ENCODE assay signal across 10 cellular contexts in genomic region chr19:32336259-32337111, GRCh38. TPM values are rescaled to one million over a fixed set of nuclear protein-coding genes. Genes with fewer than 3 reads are reported as not detected.
DNase-seq lines count a peak whose midpoint lies in the region; ATAC-seq and TF ChIP-seq lines count a peak whose summit lies in the region.
"Had no signal": no experiment of that assay in that cellular context is flagged by ENCODE, and none has a peak within 500 bp of the region (broad histone marks: within the 10 kb centered on the region; RNA-seq: fewer than 3 reads in every experiment).

No MANE protein-coding gene starts in this region.

- no peak overlapping the region for H3K27ac Mint-ChIP-seq in activated naive CD4-positive, alpha-beta T cell treated with anti-CD3 and anti-CD28 coated beads for 36 hours
- H3K27ac Mint-ChIP-seq in activated naive CD8-positive, alpha-beta T cell treated with anti-CD3 and anti-CD28 coated beads for 36 hours, result no peak overlapping the region

- H3K4me1 ChIP-seq in SJCRH30, result peaks cover 16% of the 10 kb centered on the region; the same call in 1 of the 2 replicates
- H3K4me1 ChIP-seq: parathyroid adenoma had no signal

- no peaks in the 10 kb centered on the region for H3K9me3 ChIP-seq in SJCRH30 (replicated peaks)

- no peaks in the 10 kb centered on the region for H3K27me3 Mint-ChIP-seq in activated naive CD4-positive, alpha-beta T cell treated with anti-CD3 and anti-CD28 coated beads for 36 hours (ENCODE audit: low read depth)
- H3K27me3 Mint-ChIP-seq in activated naive CD8-positive, alpha-beta T cell treated with anti-CD3 and anti-CD28 coated beads for 36 hours, result peaks cover 4% of the 10 kb centered on the region

- TF ChIP-seq CTCF in fibroblast of the aortic adventitia (IDR thresholded peaks at IDR 0.05; ENCODE audit: insufficient read depth, low read length), result peak; percentile 27

- H3K36me3 Mint-ChIP-seq in activated naive CD4-positive, alpha-beta T cell treated with anti-CD3 and anti-CD28 coated beads for 36 hours (ENCODE audit: low read depth), result no peaks in the 10 kb centered on the region
- no peaks in the 10 kb centered on the region for H3K36me3 Mint-ChIP-seq in activated naive CD8-positive, alpha-beta T cell treated with anti-CD3 and anti-CD28 coated beads for 36 hours

- no peak overlapping the region for H3K27ac ChIP-seq in SJCRH30
- H3K27ac ChIP-seq: parathyroid adenoma had no signal

- H3K36me3 ChIP-seq in SJCRH30, result no peaks in the 10 kb centered on the region

- H3K27me3 ChIP-seq in SJCRH30, result no peaks in the 10 kb centered on the region

- ATAC-seq in HG03378 (IDR thresholded peaks at IDR 0.05; ENCODE audit: unreplicated experiment), result no peak

- DNase-seq in GM03348 (ENCODE audit: low spot score) (peak; percentile 48), SJCRH30 (peak in 1 of 2 experiments; percentile 38), fibroblast of the aortic adventitia (ENCODE audit: low read depth) (peak; percentile 76), pons (ENCODE audit: low spot score) (peak; percentile 50), retina (no peak)
- DNase-seq in activated naive CD4-positive, alpha-beta T cell treated with anti-CD3 and anti-CD28 coated beads for 36 hours, result no peak
- no peak for DNase-seq in activated naive CD8-positive, alpha-beta T cell treated with anti-CD3 and anti-CD28 coated beads for 36 hours
- DNase-seq: T-helper 1 cell had no signal

- H3K4me3 ChIP-seq in SJCRH30 (peak overlapping the region; percentile 14; the same call in 1 of the 2 replicates), fibroblast of the aortic adventitia (ENCODE audit: low read depth, low read length) (peak overlapping the region; percentile 52)

- no peaks in the 10 kb centered on the region for H3K4me1 Mint-ChIP-seq in activated naive CD4-positive, alpha-beta T cell treated with anti-CD3 and anti-CD28 coated beads for 36 hours (ENCODE audit: low read depth)
- no peaks in the 10 kb centered on the region for H3K4me1 Mint-ChIP-seq in activated naive CD8-positive, alpha-beta T cell treated with anti-CD3 and anti-CD28 coated beads for 36 hours

- intact Hi-C loops in activated naive CD4-positive, alpha-beta T cell treated with anti-CD3 and anti-CD28 coated beads for 36 hours (cut with micrococcal nuclease), result no loop called here

- no peaks in the 10 kb centered on the region for H3K9me3 Mint-ChIP-seq in activated naive CD4-positive, alpha-beta T cell treated with anti-CD3 and anti-CD28 coated beads for 36 hours
- no peaks in the 10 kb centered on the region for H3K9me3 Mint-ChIP-seq in activated naive CD8-positive, alpha-beta T cell treated with anti-CD3 and anti-CD28 coated beads for 36 hours

- CTCF ChIA-PET in activated naive CD4-positive, alpha-beta T cell treated with anti-CD3 and anti-CD28 coated beads for 36 hours (lab: Charles Lee), result interaction anchor here (0.5 kb wide), 1 partner anchor 165 kb away, joined by 3 read pairs; no protein-coding TSS in a partner anchor

- no peak overlapping the region for H3K4me3 Mint-ChIP-seq in activated naive CD4-positive, alpha-beta T cell treated with anti-CD3 and anti-CD28 coated beads for 36 hours
- H3K4me3 Mint-ChIP-seq in activated naive CD8-positive, alpha-beta T cell treated with anti-CD3 and anti-CD28 coated beads for 36 hours, result no peak overlapping the region

RNA-seq across cellular contexts. Expression of gene ZNF507, which starts 8.9 kb away (rescaled TPM):
- total RNA-seq in SJCRH30 (2014; rRNA removed; shearing (Covaris generic)), result 19.2 and 22.5 TPM in 2 replicates
- 15.9 and 17.1 TPM in 2 replicates for total RNA-seq in fibroblast of the aortic adventitia (ENCODE audit: low replicate concordance)
- total RNA-seq in activated naive CD4-positive, alpha-beta T cell treated with anti-CD3 and anti-CD28 coated beads for 36 hours, result 10 to 100 TPM; 21.4 to 21.5 TPM
- total RNA-seq in activated naive CD8-positive, alpha-beta T cell treated with anti-CD3 and anti-CD28 coated beads for 36 hours, result 10 to 100 TPM; 28.6 to 29.3 TPM

Comparison
In these comparisons a context has a peak if more than half of its experiments do, and no peak if none do; other contexts are left out.
1. DNase-seq: peak in GM03348 (single experiment), fibroblast of the aortic adventitia (single experiment) and pons (single experiment); none in retina (single experiment), activated naive CD4-positive, alpha-beta T cell treated with anti-CD3 and anti-CD28 coated beads for 36 hours (single experiment) and activated naive CD8-positive, alpha-beta T cell treated with anti-CD3 and anti-CD28 coated beads for 36 hours (single experiment).